In the genomic region with DNA sequence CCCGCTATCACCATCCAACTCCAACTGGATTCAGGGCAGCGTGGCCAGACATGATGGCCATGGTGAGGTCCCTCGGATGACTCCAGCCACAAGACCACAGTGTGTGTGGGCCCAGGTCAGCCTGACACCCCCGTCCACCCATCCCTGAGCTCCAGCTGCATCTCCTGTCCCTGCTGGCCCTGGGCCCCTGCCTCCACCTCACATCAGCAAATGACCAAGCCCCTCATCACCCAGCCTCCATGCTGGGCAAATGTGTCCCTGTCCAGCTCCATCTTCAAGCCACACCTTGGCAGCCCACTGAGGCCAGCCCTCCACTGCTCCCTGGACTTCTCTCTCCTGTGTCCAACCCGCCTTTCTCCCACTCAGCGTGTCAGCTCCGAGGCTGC, we compare ENCODE assay signal across 1 cellular context.
TF ChIP-seq lines count a peak whose summit lies in the region.

No MANE protein-coding gene starts in this region.

TF ChIP-seq in SK-N-SH, 30 proteins besides CTCF, POLR2A, EP300 and RAD21 (continued from another document):
- no peak for TF ChIP-seq SIN3A (IDR thresholded peaks at IDR 0.05; ENCODE audit: borderline replicate concordance, low read depth, low read length)
TF ChIP-seq in SK-N-SH: peak in this region for 0.
